Comparison of ENCODE assay signal across 8 cellular contexts in the genomic region with DNA sequence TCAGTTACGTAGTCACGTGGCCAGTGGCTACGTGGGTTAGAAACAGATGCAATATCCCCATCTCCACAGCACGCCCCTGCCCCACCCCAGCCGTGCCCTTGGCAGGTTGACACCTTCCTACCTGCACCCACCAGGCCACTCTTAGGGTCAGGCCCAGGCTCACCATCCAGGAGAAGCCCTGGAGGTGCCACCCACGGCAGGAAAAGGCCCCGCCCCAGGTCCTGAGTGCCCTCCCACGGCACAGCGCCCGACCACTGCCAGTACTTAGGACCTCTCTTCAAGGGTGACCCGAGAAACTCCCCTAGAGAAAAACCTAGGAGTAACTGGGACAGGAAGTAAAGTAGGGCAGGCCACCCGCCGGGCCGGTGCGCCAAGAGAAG. TPM values are rescaled to one million over a fixed set of nuclear protein-coding genes. Genes with fewer than 3 reads are reported as not detected.
DNase-seq lines count a peak whose midpoint lies in the region; ATAC-seq, FAIRE-seq and TF ChIP-seq lines count a peak whose summit lies in the region.

No MANE protein-coding gene starts in this region.

- no peak overlapping the region for H3K27ac ChIP-seq in iPS-18a (ENCODE audit: low read length)
- peak overlapping the region; percentile 96 for H3K27ac ChIP-seq in suprapubic skin

- intact Hi-C loops in activated CD4-positive, alpha-beta T cell treated with anti-CD3 and anti-CD28 coated beads for 36 hours (cut with DNase I, micrococcal nuclease) = loop anchor here (5.0 to 10.0 kb wide), 2 partner anchors 337 to 1694 kb away; a partner anchor contains a TSS
- intact Hi-C loops in activated B cell treated with CpG ODN at 0.5 μM for 24 hours (cut with micrococcal nuclease) = loop anchor here (10.0 kb wide), 2 partner anchors 97 to 557 kb away; a partner anchor contains a TSS

- no peak for ATAC-seq in activated CD4-positive, alpha-beta T cell treated with anti-CD3 and anti-CD28 coated beads for 36 hours
- no peak for ATAC-seq in activated B cell treated with CpG ODN at 0.5 μM for 24 hours (ENCODE audit: low read depth)

- H3K36me3 Mint-ChIP-seq in activated CD4-positive, alpha-beta T cell treated with anti-CD3 and anti-CD28 coated beads for 36 hours (ENCODE audit: low read depth) = peaks cover 42% of the 10 kb centered on the region
- H3K36me3 Mint-ChIP-seq in activated B cell treated with CpG ODN at 0.5 μM for 24 hours (ENCODE audit: low read depth) = peaks cover 59% of the 10 kb centered on the region

- no peak for TF ChIP-seq POLR2A in suprapubic skin (IDR thresholded peaks at IDR 0.05)

- H3K27me3 ChIP-seq in iPS-18a (ENCODE audit: control insufficient read depth, insufficient read depth, low read length) (no peaks in the 10 kb centered on the region), suprapubic skin (no peaks in the 10 kb centered on the region)

- WGBS in suprapubic skin = 0% methylated on average over 2 of the region's 15 CpGs

- H3K9me3 ChIP-seq in iPS-18a (ENCODE audit: control insufficient read depth, low read depth, low read length) (no peaks in the 10 kb centered on the region), suprapubic skin (no peaks in the 10 kb centered on the region)

- peak overlapping the region; percentile 69 for H3K27ac Mint-ChIP-seq in activated CD4-positive, alpha-beta T cell treated with anti-CD3 and anti-CD28 coated beads for 36 hours
- peak overlapping the region; percentile 71 for H3K27ac Mint-ChIP-seq in activated B cell treated with CpG ODN at 0.5 μM for 24 hours

- peaks cover 46% of the 10 kb centered on the region for H3K36me3 ChIP-seq in iPS-18a (ENCODE audit: control insufficient read depth, low read depth, low read length)
- H3K36me3 ChIP-seq in suprapubic skin = peaks cover 48% of the 10 kb centered on the region

- H3K4me1 Mint-ChIP-seq in activated CD4-positive, alpha-beta T cell treated with anti-CD3 and anti-CD28 coated beads for 36 hours = peaks cover 20% of the 10 kb centered on the region
- peaks cover 27% of the 10 kb centered on the region for H3K4me1 Mint-ChIP-seq in activated B cell treated with CpG ODN at 0.5 μM for 24 hours

- DNase-seq in activated CD4-positive, alpha-beta T cell treated with anti-CD3 and anti-CD28 coated beads for 36 hours = no peak
- DNase-seq in activated CD4-positive, alpha-beta T cell treated with anti-CD3 and anti-CD28 coated beads for 4 hours = no peak
- DNase-seq in activated B cell treated with CpG ODN at 0.5 μM for 24 hours (no peak), suprapubic skin (ENCODE audit: low spot score in 2 of 2) (peak in 1 of 2 donors; percentile 74), GM19239 (ENCODE audit: insufficient read length, low spot score) (no peak), SKM-1 (lab: John Stamatoyannopoulos, UW; ENCODE audit: unreplicated experiment) (no peak), NCI-H1092 treated with DMSO at 0.1 percent for 48 hours (lab: John Stamatoyannopoulos, UW) (no peak)

- peak overlapping the region; percentile 89 for H3K4me3 Mint-ChIP-seq in activated CD4-positive, alpha-beta T cell treated with anti-CD3 and anti-CD28 coated beads for 36 hours
- peak overlapping the region; percentile 68 for H3K4me3 Mint-ChIP-seq in activated B cell treated with CpG ODN at 0.5 μM for 24 hours

- no peaks in the 10 kb centered on the region for H3K4me1 ChIP-seq in iPS-18a (ENCODE audit: control insufficient read depth, low read depth, low read length)
- peaks cover 33% of the 10 kb centered on the region for H3K4me1 ChIP-seq in suprapubic skin

- no peak overlapping the region for H3K9ac ChIP-seq in iPS-18a (ENCODE audit: low read length)

- no peaks in the 10 kb centered on the region for H3K27me3 Mint-ChIP-seq in activated CD4-positive, alpha-beta T cell treated with anti-CD3 and anti-CD28 coated beads for 36 hours
- H3K27me3 Mint-ChIP-seq in activated B cell treated with CpG ODN at 0.5 μM for 24 hours = no peaks in the 10 kb centered on the region

- no peak for FAIRE-seq in GM19239 (lab: Jason Lieb, UNC)

- CTCF ChIA-PET in activated CD4-positive, alpha-beta T cell treated with anti-CD3 and anti-CD28 coated beads for 36 hours (lab: Charles Lee) = no interaction called here
- CTCF ChIA-PET in activated B cell treated with CpG ODN at 0.5 μM for 24 hours (lab: Charles Lee) = no interaction called here

- no peaks in the 10 kb centered on the region for H3K9me3 Mint-ChIP-seq in activated CD4-positive, alpha-beta T cell treated with anti-CD3 and anti-CD28 coated beads for 36 hours (ENCODE audit: low read depth)
- H3K9me3 Mint-ChIP-seq in activated B cell treated with CpG ODN at 0.5 μM for 24 hours = no peaks in the 10 kb centered on the region

- POLR2A ChIA-PET in activated CD4-positive, alpha-beta T cell treated with anti-CD3 and anti-CD28 coated beads for 36 hours (lab: Charles Lee) = interaction anchor here (0.9 to 1.3 kb wide), 4 partner anchors 9 to 64 kb away, joined by 3 to 6 read pairs (median 4); a partner anchor contains a TSS
- POLR2A ChIA-PET in activated B cell treated with CpG ODN at 0.5 μM for 24 hours (lab: Charles Lee) = interaction anchor here (1.0 kb wide), 1 partner anchor 64 kb away, joined by 3 read pairs; a partner anchor contains a TSS

- H3K4me3 ChIP-seq in iPS-18a (ENCODE audit: low read length) (peak overlapping the region; percentile 78), suprapubic skin (peak overlapping the region; percentile 96)

- TF ChIP-seq EP300 in suprapubic skin (IDR thresholded peaks at IDR 0.05) = no peak

- TF ChIP-seq CTCF in activated B cell treated with CpG ODN at 0.5 μM for 24 hours (IDR thresholded peaks at IDR 0.05) (no peak), suprapubic skin (IDR thresholded peaks at IDR 0.05) (no peak)

RNA-seq across cellular contexts. Expression of a gene that starts 1.5 kb away (rescaled TPM):
- total RNA-seq in activated CD4-positive, alpha-beta T cell treated with anti-CD3 and anti-CD28 coated beads for 36 hours = 10 to 100 TPM; 14.6 to 22.5 TPM
- total RNA-seq in activated B cell treated with CpG ODN at 0.5 μM for 24 hours (11.9 and 13.3 TPM in 2 replicates), suprapubic skin (10 to 100 TPM; 10.6 to 32.3 (median 17.1) TPM)

RNA-seq across cellular contexts. Expression of a gene that starts 7.5 kb away (rescaled TPM):
- 10 to 100 TPM; 51.0 to 57.7 TPM for total RNA-seq in activated CD4-positive, alpha-beta T cell treated with anti-CD3 and anti-CD28 coated beads for 36 hours
- total RNA-seq in activated B cell treated with CpG ODN at 0.5 μM for 24 hours (34.0 and 34.3 TPM in 2 replicates), suprapubic skin (100 to 1,000 TPM in 3 of 4 donors, 10 to 100 TPM in 1; 99.3 to 161 (median 119) TPM)

RNA-seq across cellular contexts. Expression of a gene that starts 19.1 kb away (rescaled TPM):
- total RNA-seq in activated CD4-positive, alpha-beta T cell treated with anti-CD3 and anti-CD28 coated beads for 36 hours = 100 to 1,000 TPM; 325 to 337 TPM
- total RNA-seq in activated B cell treated with CpG ODN at 0.5 μM for 24 hours (209 and 213 TPM in 2 replicates), suprapubic skin (100 to 1,000 TPM; 284 to 385 (median 362) TPM)

RNA-seq across cellular contexts. Expression of a gene that starts 38.5 kb away (rescaled TPM):
- 100 to 1,000 TPM; 196 to 270 TPM for total RNA-seq in activated CD4-positive, alpha-beta T cell treated with anti-CD3 and anti-CD28 coated beads for 36 hours
- 104 and 119 TPM in 2 replicates for total RNA-seq in activated B cell treated with CpG ODN at 0.5 μM for 24 hours
- total RNA-seq in suprapubic skin = 100 to 1,000 TPM; 384 to 510 (median 421) TPM

RNA-seq across cellular contexts. Expression of a gene that starts 48.1 kb away (rescaled TPM):
- under 1 TPM in 1 of 2 experiments, not detected in 1; 0.64 TPM for total RNA-seq in activated CD4-positive, alpha-beta T cell treated with anti-CD3 and anti-CD28 coated beads for 36 hours
- total RNA-seq in activated B cell treated with CpG ODN at 0.5 μM for 24 hours (0.24 and 0.35 TPM in 2 replicates), suprapubic skin (1 to 10 TPM; 2.5 to 3.6 (median 3.0) TPM)
